12 cellular contexts compared by ENCODE assay signal in genomic region chr10:46315071-46315860, GRCh38. TPM values are rescaled to one million over a fixed set of nuclear protein-coding genes. Genes with fewer than 3 reads are reported as not detected.
DNase-seq lines count a peak whose midpoint lies in the region; ATAC-seq and TF ChIP-seq lines count a peak whose summit lies in the region.
"Not testable (repeated sequence)": the region's sequence is repeated elsewhere in the genome, so short reads cannot be mapped to it uniquely, and the experiment has no call there.
"Had no signal": no experiment of that assay in that cellular context is flagged by ENCODE, and none has a peak within 500 bp of the region (broad histone marks: within the 10 kb centered on the region; RNA-seq: fewer than 3 reads in every experiment).

No MANE protein-coding gene starts in this region.

- H3K14ac ChIP-seq in IMR-90 (replicated peaks; ENCODE audit: low read depth, low read length): peak overlapping the region; percentile 83; the same call in 1 of the 2 replicates

- TF ChIP-seq RAD21 in IMR-90 (IDR thresholded peaks at IDR 0.05; ENCODE audit: low read length): not testable (repeated sequence)

- H2BK5ac ChIP-seq in IMR-90 (ENCODE audit: low read depth, low read length, poor library complexity, severe bottlenecking): peak overlapping the region; percentile 74

- peak; percentile 66 for DNase-seq in DMS53 (lab: John Stamatoyannopoulos, UW)
- DNase-seq in IMR-90: peak; percentile 81
- not testable (repeated sequence) for DNase-seq in WTC11 (ENCODE audit: low spot score); lung (ENCODE audit: low spot score)
- peak; percentile 71 for DNase-seq in endodermal cell
- peak; percentile 30 for DNase-seq in iPS DF 4.7 (ENCODE audit: extremely low read depth, low spot score)
- peak; percentile 80 for DNase-seq in prostate gland (ENCODE audit: low spot score)

- H3K4me3 Mint-ChIP-seq in WTC11, endodermal cell: not testable (repeated sequence)

- H3K4ac ChIP-seq in IMR-90 (ENCODE audit: low read depth, low read length): peak overlapping the region; percentile 66

- not testable (repeated sequence) for TF ChIP-seq CTCF in IMR-90 (conservative IDR thresholded peaks at IDR 0.05; ENCODE audit: low read depth, low read length); WTC11 (IDR thresholded peaks at IDR 0.05); endodermal cell (conservative IDR thresholded peaks at IDR 0.05); lung (IDR thresholded peaks at IDR 0.05; ENCODE audit: control extremely low read depth, extremely low read depth); prostate gland (IDR thresholded peaks at IDR 0.05)

- peak overlapping the region; percentile 7; the same call in 1 of the 2 replicates for H3K56ac ChIP-seq in IMR-90 (ENCODE audit: extremely low read depth, insufficient read depth, low read length)

- not testable (repeated sequence) for H3K9me3 ChIP-seq in IMR-90 (ENCODE audit: control insufficient read depth, insufficient read depth, low read length); endodermal cell (ENCODE audit: control insufficient read depth, low read length); lung (ENCODE audit: control insufficient read depth in 2 of 2, insufficient read depth in 1 of 2, low read length in 1 of 2); prostate gland

- TF ChIP-seq POLR2A in IMR-90 (IDR thresholded peaks at IDR 0.05; ENCODE audit: low read depth, low read length); prostate gland (IDR thresholded peaks at IDR 0.05): not testable (repeated sequence)

- peak overlapping the region; percentile 78 for H3K18ac ChIP-seq in IMR-90 (ENCODE audit: low read depth, low read length)

- peak overlapping the region; percentile 98; the same call in 1 of the 2 replicates for H2AK5ac ChIP-seq in IMR-90 (ENCODE audit: low read depth, low read length)

- not testable (repeated sequence) for H3K9me3 Mint-ChIP-seq in WTC11, endodermal cell

- H4K5ac ChIP-seq in IMR-90 (ENCODE audit: low read depth, low read length): peak overlapping the region; percentile 53

- intact Hi-C loops in IMR-90 (cut with micrococcal nuclease): loop anchor here (5.0 kb wide), 1 partner anchor 78 kb away; no protein-coding TSS in a partner anchor
- intact Hi-C loops in prostate gland (cut with DNase I): not testable (repeated sequence)

- not testable (repeated sequence) for H3K4me2 ChIP-seq in IMR-90 (ENCODE audit: low read depth, low read length)

- POLR2A ChIA-PET in IMR-90 (lab: Charles Lee; ENCODE audit: unreplicated experiment); WTC11 (lab: Charles Lee): not testable (repeated sequence)

- not testable (repeated sequence) for H3K79me1 ChIP-seq in IMR-90 (ENCODE audit: low read depth in 1 of 2, low read length in 2 of 2)

- H3K4me3 ChIP-seq in IMR-90 (ENCODE audit: insufficient read depth, low read depth, low read length); endodermal cell (ENCODE audit: low read length); lung; prostate gland: not testable (repeated sequence)

- H2BK15ac ChIP-seq in IMR-90 (ENCODE audit: low read depth, low read length): peak overlapping the region; percentile 68; the same call in 2 of the 3 replicates

- H3K4me1 Mint-ChIP-seq in WTC11 (peaks cover 17% of the 10 kb centered on the region), endodermal cell (peaks cover 18% of the 10 kb centered on the region)

- H3K27ac Mint-ChIP-seq in WTC11: not testable (repeated sequence)
- peak overlapping the region; percentile 53 for H3K27ac Mint-ChIP-seq in endodermal cell

- in situ Hi-C loops in IMR-90 (cut with MboI; ENCODE audit: low sequenced_read_pairs): not testable (repeated sequence)

- dilution Hi-C loops in IMR-90 (cut with HindIII; ENCODE audit: low sequenced_read_pairs, unreplicated experiment): not testable (repeated sequence)

- CTCF ChIA-PET in IMR-90 (lab: Yijun Ruan, JAX): not testable (repeated sequence)
- CTCF ChIA-PET in WTC11 (lab: Charles Lee): interaction anchor here (1.4 kb wide), 1 partner anchor 86 kb away, joined by 4 read pairs; no protein-coding TSS in a partner anchor

- H3K23ac ChIP-seq in IMR-90 (ENCODE audit: low read depth, low read length): peak overlapping the region; percentile 19

- peaks cover 21% of the 10 kb centered on the region for H3K9me1 ChIP-seq in IMR-90 (ENCODE audit: insufficient read depth, low read length)

- H3K27me3 ChIP-seq in IMR-90 (ENCODE audit: control insufficient read depth, insufficient read depth, low read length); endodermal cell (ENCODE audit: control insufficient read depth, insufficient read depth, low read length, poor library complexity, severe bottlenecking); lung (ENCODE audit: control insufficient read depth, insufficient read depth); prostate gland (replicated peaks; ENCODE audit: insufficient read depth): not testable (repeated sequence)

- peak; percentile 88 for ATAC-seq in IMR-90 (ENCODE audit: low read depth)
- ATAC-seq in WTC11: peak; percentile 69
- peak; percentile 41 for ATAC-seq in lung (ENCODE audit: insufficient read depth, low FRiP score)

- H2BK120ac ChIP-seq in IMR-90 (ENCODE audit: low read depth, low read length): peak overlapping the region; percentile 81

- H2AFZ ChIP-seq in IMR-90 (replicated peaks; ENCODE audit: low read length, poor library complexity): not testable (repeated sequence)

- not testable (repeated sequence) for H3K36me3 ChIP-seq in IMR-90 (ENCODE audit: control insufficient read depth, insufficient read depth, low read length); endodermal cell (ENCODE audit: control insufficient read depth, insufficient read depth, low read length); lung (ENCODE audit: control insufficient read depth in 2 of 2, insufficient read depth in 2 of 2, low read length in 2 of 2); prostate gland

- not testable (repeated sequence) for BruUV-seq in IMR-90 (replicated peaks; lab: Mats Ljungman, UMichigan)

- not testable (repeated sequence) for H3K27me3 Mint-ChIP-seq in WTC11 (ENCODE audit: low read depth); endodermal cell (ENCODE audit: insufficient read depth)

- not testable (repeated sequence) for H4K20me1 ChIP-seq in IMR-90 (ENCODE audit: insufficient read depth, low read length)

- WGBS in IMR-90 (ENCODE audit: extremely low coverage in 2 of 2, insufficient read length in 1 of 2), 2 experiments: no CpG with 5 or more reads among the region's 10 CpGs
- WGBS in endodermal cell (ENCODE audit: insufficient coverage in 1 of 2, insufficient read length in 1 of 2), 2 experiments: 82 to 88% methylated on average over 4 to 10 of the region's 10 CpGs
- 69 to 71% methylated on average over 10 of the region's 10 CpGs for WGBS in lung, 2 donors
- WGBS in prostate gland: 53% methylated on average over 10 of the region's 10 CpGs

- not testable (repeated sequence) for H3K36me3 Mint-ChIP-seq in WTC11; endodermal cell (ENCODE audit: low read depth)

- H2BK20ac ChIP-seq in IMR-90 (ENCODE audit: low read depth, low read length): peak overlapping the region; percentile 70

- H4K8ac ChIP-seq in IMR-90 (ENCODE audit: low read depth in 2 of 2, low read length in 2 of 2): peak overlapping the region; percentile 18 to 32

- peak overlapping the region; percentile 75 for H3K27ac ChIP-seq in IMR-90 (ENCODE audit: insufficient read depth, low read length)
- not testable (repeated sequence) for H3K27ac ChIP-seq in endodermal cell (ENCODE audit: low read depth, low read length); lung (ENCODE audit: low read depth in 1 of 2, low read length in 1 of 2); prostate gland

- H2AK9ac ChIP-seq in IMR-90 (replicated peaks; ENCODE audit: low read depth, low read length, poor library complexity): not testable (repeated sequence)

- peak overlapping the region; percentile 68 for H4K91ac ChIP-seq in IMR-90 (ENCODE audit: insufficient read depth, low read depth, low read length)

- peak overlapping the region; percentile 12; the same call in 1 of the 2 replicates for H3K9ac ChIP-seq in IMR-90 (ENCODE audit: low read depth, low read length)
- H3K9ac ChIP-seq in endodermal cell (ENCODE audit: extremely low read depth, low read length, poor library complexity, severe bottlenecking): not testable (repeated sequence)

- H3K4me1 ChIP-seq in IMR-90 (ENCODE audit: control insufficient read depth, insufficient read depth, low read length): peaks cover 31% of the 10 kb centered on the region
- not testable (repeated sequence) for H3K4me1 ChIP-seq in endodermal cell (ENCODE audit: control insufficient read depth, insufficient read depth, low read length); lung (ENCODE audit: control insufficient read depth in 2 of 2, insufficient read depth in 2 of 2, low read length in 2 of 2); prostate gland (replicated peaks)

TF ChIP-seq in IMR-90, 13 proteins besides CTCF, POLR2A, EP300 and RAD21:
- TF ChIP-seq BHLHE40 (IDR thresholded peaks at IDR 0.05; ENCODE audit: low read depth, low read length) (0 out of 2 replicates have a peak, but pooled peaks have one; percentile 23), FOS (IDR thresholded peaks at IDR 0.05; ENCODE audit: low read depth, low read length) (peak; percentile 23; the same call in 1 of the 2 replicates)

RNA-seq across cellular contexts. Expression of gene ANTXRL, which starts 28.5 kb away (rescaled TPM):
- total RNA-seq in IMR-90 (2012; rRNA removed) (not detected in 2 replicates), WTC11 (2021) (not detected in 3 replicates), endodermal cell (not detected), lung (not detected), prostate gland (1 to 10 TPM in 1 of 2 donors, not detected in 1; 3.4 TPM)
- polyA plus RNA-seq in IMR-90 (2012; rRNA removed) (not detected in 2 replicates), lung (not detected)
- not detected in 2 replicates for polyA plus RNA-seq in IMR-90 (2012; cell fraction: cytosol; rRNA removed)
- polyA plus RNA-seq in IMR-90 (2012; cell fraction: nucleus; rRNA removed; ENCODE audit: low replicate concordance): 0.03 TPM in 1 of 2 replicates, not detected in the other
- polyA plus RNA-seq in endodermal cell (2013, experiment 1 of 2): not detected
- polyA plus RNA-seq in endodermal cell (2013, experiment 2 of 2): not detected
- total RNA-seq: activated CD8-positive, alpha-beta memory T cell treated with anti-CD3 and anti-CD28 coated beads, Interleukin-2, amount 10 ng/mL, durations not matched to agents 7 days and 5 days; activated naive CD8-positive, alpha-beta T cell treated with anti-CD3 and anti-CD28 coated beads, Interleukin-2, amount 10 ng/mL, durations not matched to agents 7 days and 5 days; activated T-helper 17 cell treated with anti-CD3 and anti-CD28 coated beads, Interleukin-2, amount 50 U/mL, for 72 hours; NCI-H460 had no signal
- polyA plus RNA-seq: neural cell had no signal
